ENCODE assay signal across 1 cellular context in genomic region chr10:114957673-114958072, GRCh38.
TF ChIP-seq lines count a peak whose summit lies in the region.

No MANE protein-coding gene starts in this region.

TF ChIP-seq in SK-N-SH treated with all-trans-retinoic acid at 6 μM for 48 hours, 23 proteins besides CTCF, POLR2A, EP300 and RAD21 (continued from another document):
- TF ChIP-seq TSHZ2 (CRISPR knock-in tag; IDR thresholded peaks at IDR 0.05) (no peak), CSDC2 (CRISPR knock-in tag; IDR thresholded peaks at IDR 0.05) (no peak)
